In genomic region chr11:43492701-43493100, GRCh38 we compare ENCODE assay signal across 16 cellular contexts.
A peak's percentile ranks its signal among the peaks of the same experiment; 100 is the strongest.
DNase-seq lines count a peak whose midpoint lies in the region; ATAC-seq, FAIRE-seq and TF ChIP-seq lines count a peak whose summit lies in the region.
"Had no signal": no experiment of that assay in that cellular context is flagged by ENCODE, and none has a peak within 500 bp of the region (broad histone marks: within the 10 kb centered on the region; RNA-seq: fewer than 3 reads in every experiment).

No MANE protein-coding gene starts in this region.

- peak overlapping the region; percentile 37 for H3K27ac Mint-ChIP-seq in activated CD4-positive, alpha-beta T cell treated with anti-CD3 and anti-CD28 coated beads for 36 hours
- H3K27ac Mint-ChIP-seq in endothelial cell (ENCODE audit: unreplicated experiment), result peak overlapping the region; percentile 93
- H3K27ac Mint-ChIP-seq: CD8-positive, alpha-beta memory T cell; GM23338 had no signal

- TF ChIP-seq EP300 in A549 (IDR thresholded peaks at IDR 0.05), result no peak

- DNase-seq in activated CD4-positive, alpha-beta T cell treated with anti-CD3 and anti-CD28 coated beads for 36 hours, result no peak
- no peak for DNase-seq in activated CD4-positive, alpha-beta T cell treated with anti-CD3 and anti-CD28 coated beads for 48 hours
- DNase-seq in A549 (ENCODE audit: low read depth in 1 of 2, low spot score in 1 of 2), result no peak
- DNase-seq in endothelial cell (ENCODE audit: low spot score), result no peak
- DNase-seq in mucosa of descending colon, result no peak
- no peak for DNase-seq in HEK293T (ENCODE audit: extremely low spot score)
- DNase-seq: AML-193; Caco-2; CD8-positive, alpha-beta memory T cell; H7 had no signal

- H3K27me3 Mint-ChIP-seq in activated CD4-positive, alpha-beta T cell treated with anti-CD3 and anti-CD28 coated beads for 36 hours, result no peaks in the 10 kb centered on the region
- no peaks in the 10 kb centered on the region for H3K27me3 Mint-ChIP-seq in endothelial cell (ENCODE audit: unreplicated experiment)
- H3K27me3 Mint-ChIP-seq: CD8-positive, alpha-beta memory T cell had no signal

- H3K4me2 ChIP-seq in A549, result no peak overlapping the region
- H3K4me2 ChIP-seq in OCI-LY3 (ENCODE audit: low read length), result peak overlapping the region; percentile 38
- H3K4me2 ChIP-seq: BLaER1, GM23338 had no signal

- CTCF ChIA-PET in activated CD4-positive, alpha-beta T cell treated with anti-CD3 and anti-CD28 coated beads for 36 hours (lab: Charles Lee), result interaction anchor here (1.1 kb wide), 1 partner anchor 78 kb away, joined by 3 read pairs; no protein-coding TSS in a partner anchor
- CTCF ChIA-PET in A549 (lab: Yijun Ruan, JAX) (interaction anchor here (0.9 kb wide), 1 partner anchor 11 kb away, joined by 3 read pairs; no protein-coding TSS in a partner anchor), HEK293T (lab: Yijun Ruan, JAX) (no interaction called here)

- H3K9me3 Mint-ChIP-seq in activated CD4-positive, alpha-beta T cell treated with anti-CD3 and anti-CD28 coated beads for 36 hours (ENCODE audit: low read depth), result no peaks in the 10 kb centered on the region
- no peaks in the 10 kb centered on the region for H3K9me3 Mint-ChIP-seq in endothelial cell (ENCODE audit: unreplicated experiment)
- H3K9me3 Mint-ChIP-seq: CD8-positive, alpha-beta memory T cell; GM23338 had no signal

- no peaks in the 10 kb centered on the region for H3K4me1 Mint-ChIP-seq in activated CD4-positive, alpha-beta T cell treated with anti-CD3 and anti-CD28 coated beads for 36 hours
- peaks cover 14% of the 10 kb centered on the region for H3K4me1 Mint-ChIP-seq in endothelial cell (ENCODE audit: unreplicated experiment)
- H3K4me1 Mint-ChIP-seq: GM23338 had no signal

- 87% methylated on average over 5 of the region's 5 CpGs for WGBS in A549 (ENCODE audit: missing lambda C conversion rate)

- peaks cover 41% of the 10 kb centered on the region for H3K36me3 ChIP-seq in OCI-LY3 (replicated peaks; ENCODE audit: low read depth, low read length)
- no peaks in the 10 kb centered on the region for H3K36me3 ChIP-seq in mucosa of descending colon (ENCODE audit: low read depth)

- no peak for TF ChIP-seq RAD21 in A549 (conservative IDR thresholded peaks at IDR 0.05 in 1 of 2, IDR thresholded peaks at IDR 0.05 in 1 of 2)

- no peak overlapping the region for H3K9ac ChIP-seq in OCI-LY3 (ENCODE audit: low read length)
- H3K9ac ChIP-seq: BLaER1 had no signal

- H3K9me3 ChIP-seq in A549, result no peaks in the 10 kb centered on the region
- H3K9me3 ChIP-seq in OCI-LY3 (ENCODE audit: insufficient read depth, low read length), result no peaks in the 10 kb centered on the region
- H3K9me3 ChIP-seq in mucosa of descending colon, result no peaks in the 10 kb centered on the region
- H3K9me3 ChIP-seq: BLaER1, Caco-2 had no signal

- no peak for FAIRE-seq in A549 (lab: Jason Lieb, UNC)

- no peaks in the 10 kb centered on the region for H3K79me2 ChIP-seq in OCI-LY3 (ENCODE audit: low read length)

- H3K4me3 ChIP-seq in A549 (no peak overlapping the region), OCI-LY3 (ENCODE audit: low read length) (no peak overlapping the region), mucosa of descending colon (no peak overlapping the region)
- H3K4me3 ChIP-seq: BLaER1, GM23338 had no signal

- H3K4me3 Mint-ChIP-seq in activated CD4-positive, alpha-beta T cell treated with anti-CD3 and anti-CD28 coated beads for 36 hours, result no peak overlapping the region
- no peak overlapping the region for H3K4me3 Mint-ChIP-seq in endothelial cell (ENCODE audit: unreplicated experiment)
- H3K4me3 Mint-ChIP-seq: CD8-positive, alpha-beta memory T cell; GM23338 had no signal

- intact Hi-C loops in activated CD4-positive, alpha-beta T cell treated with anti-CD3 and anti-CD28 coated beads for 36 hours (cut with DNase I, micrococcal nuclease), result no loop called here
- intact Hi-C loops in mucosa of descending colon (cut with DNase I, micrococcal nuclease), result no loop called here

- no peaks in the 10 kb centered on the region for H3K27me3 ChIP-seq in OCI-LY3 (ENCODE audit: low read depth, low read length)
- H3K27me3 ChIP-seq: BLaER1 had no signal

- H3K4me1 ChIP-seq in A549, result no peaks in the 10 kb centered on the region
- peaks cover 19% of the 10 kb centered on the region for H3K4me1 ChIP-seq in OCI-LY3 (ENCODE audit: low read length)
- no peaks in the 10 kb centered on the region for H3K4me1 ChIP-seq in mucosa of descending colon (ENCODE audit: low read depth)
- H3K4me1 ChIP-seq: Caco-2 had no signal

- POLR2A ChIA-PET in activated CD4-positive, alpha-beta T cell treated with anti-CD3 and anti-CD28 coated beads for 36 hours (lab: Charles Lee), result no interaction called here
- POLR2A ChIA-PET in A549 (lab: Yijun Ruan, JAX) (no interaction called here), HEK293T (lab: Yijun Ruan, JAX) (no interaction called here)

- no peak for TF ChIP-seq POLR2A in A549 (IDR thresholded peaks at IDR 0.05; ENCODE audit: low read length)

- TF ChIP-seq CTCF in A549 (IDR thresholded peaks at IDR 0.05), result no peak
- no peak for TF ChIP-seq CTCF in OCI-LY3 (IDR thresholded peaks at IDR 0.05; ENCODE audit: low read depth, low read length)
- no peak for TF ChIP-seq CTCF in endothelial cell (IDR thresholded peaks at IDR 0.05; ENCODE audit: unreplicated experiment)
- no peak for TF ChIP-seq CTCF in mucosa of descending colon (IDR thresholded peaks at IDR 0.05)

- H4K20me1 ChIP-seq in OCI-LY3 (ENCODE audit: insufficient read depth, low read length), result peaks cover 3% of the 10 kb centered on the region; the same call in 1 of the 2 replicates
- H4K20me1 ChIP-seq: BLaER1 had no signal

- no peak overlapping the region for H2AFZ ChIP-seq in OCI-LY3 (ENCODE audit: low read depth, low read length)
- H2AFZ ChIP-seq: GM23338 had no signal

- H3K27ac ChIP-seq in A549, result no peak overlapping the region
- H3K27ac ChIP-seq in OCI-LY3 (ENCODE audit: low read length), result peak overlapping the region; percentile 8; the same call in 1 of the 2 replicates
- H3K27ac ChIP-seq: 22Rv1, BLaER1, HL-60 had no signal

- ATAC-seq in activated CD4-positive, alpha-beta T cell treated with anti-CD3 and anti-CD28 coated beads for 36 hours, result peak; percentile 47
- ATAC-seq in A549, result no peak
- no peak for ATAC-seq in mucosa of descending colon
- no peak for ATAC-seq in GM19328 (IDR thresholded peaks at IDR 0.05; ENCODE audit: unreplicated experiment)
- ATAC-seq: GM23338 had no signal

- H3K36me3 Mint-ChIP-seq in activated CD4-positive, alpha-beta T cell treated with anti-CD3 and anti-CD28 coated beads for 36 hours (ENCODE audit: low read depth), result peaks cover 38% of the 10 kb centered on the region
- peaks cover 9% of the 10 kb centered on the region for H3K36me3 Mint-ChIP-seq in endothelial cell (ENCODE audit: low read depth, unreplicated experiment)

TF ChIP-seq in A549, 52 proteins besides CTCF, POLR2A, EP300 and RAD21:
- TF ChIP-seq MAFK (IDR thresholded peaks at IDR 0.05; ENCODE audit: partially characterized antibody), result peak; percentile 29
- no peak for TF ChIP-seq MYC (IDR thresholded peaks at IDR 0.05; ENCODE audit: borderline replicate concordance, low read length)

TF ChIP-seq in HEK293T, 16 proteins besides CTCF, POLR2A, EP300 and RAD21:
- TF ChIP-seq FOXA1 (IDR thresholded peaks at IDR 0.05) (no peak), CTBP1 (IDR thresholded peaks at IDR 0.05; ENCODE audit: borderline replicate concordance) (no peak), FOXK2 (IDR thresholded peaks at IDR 0.05) (no peak), PKNOX1 (IDR thresholded peaks at IDR 0.05) (no peak), NFRKB (IDR thresholded peaks at IDR 0.05) (no peak), FOXM1 (IDR thresholded peaks at IDR 0.05; ENCODE audit: borderline replicate concordance) (no peak), TARDBP (IDR thresholded peaks at IDR 0.05) (no peak), BHLHE40 (IDR thresholded peaks at IDR 0.05; ENCODE audit: borderline replicate concordance) (no peak), HDGF (IDR thresholded peaks at IDR 0.05; ENCODE audit: borderline replicate concordance) (no peak), L3MBTL2 (conservative IDR thresholded peaks at IDR 0.05) (no peak), ARNT (IDR thresholded peaks at IDR 0.05) (no peak)
